In genomic region chr22:20639750-20640149, GRCh38 we compare ENCODE assay signal across 36 cellular contexts.
"Had no signal": no experiment of that assay in that cellular context is flagged by ENCODE, and none has a peak within 500 bp of the region (broad histone marks: within the 10 kb centered on the region; RNA-seq: fewer than 3 reads in every experiment).

No MANE protein-coding gene starts in this region.

- H3K9me3 Mint-ChIP-seq: activated CD8-positive, alpha-beta T cell treated with anti-CD3 and anti-CD28 coated beads for 36 hours; activated naive CD4-positive, alpha-beta T cell treated with anti-CD3 and anti-CD28 coated beads for 36 hours; activated naive CD4-positive, alpha-beta T cell treated with anti-CD3 and anti-CD28 coated beads, Interleukin-2, amount 50 U/mL, for 72 hours; activated T-helper 1 cell treated with anti-CD3 and anti-CD28 coated beads, Interleukin-12 subunit alpha, Interleukin-12 subunit beta, Interleukin-2, Interleukin-4 antibody, amounts not matched to agents 30 ng/mL and 10 ng/mL and 1 ng/mL, durations not matched to agents 14 hours and 24 hours and 36 hours; activated T-helper 17 cell treated with anti-CD3 and anti-CD28 coated beads, Interleukin-2, amount 50 U/mL, for 72 hours had no signal

- DNase-seq: activated CD4-positive, alpha-beta T cell treated with anti-CD3 and anti-CD28 coated beads for 1 hour; activated CD4-positive, alpha-beta T cell treated with anti-CD3 and anti-CD28 coated beads for 36 hours; activated CD4-positive, alpha-beta T cell treated with anti-CD3 and anti-CD28 coated beads for 48 hours; activated CD4-positive, alpha-beta T cell treated with anti-CD3 and anti-CD28 coated beads, Interleukin-2, amount 10 ng/mL, durations not matched to agents 7 days and 5 days; activated CD4-positive, alpha-beta T cell treated with anti-CD3 and anti-CD28 coated beads, Interleukin-2, amount 50 U/mL, for 48 hours; activated CD4-positive, CD25-positive, alpha-beta regulatory T cell; activated CD8-positive, alpha-beta memory T cell treated with anti-CD3 and anti-CD28 coated beads, Interleukin-2, amount 50 U/mL, for 4 hours; activated CD8-positive, alpha-beta T cell treated with anti-CD3 and anti-CD28 coated beads for 36 hours; activated gamma-delta T cell treated with Interleukin-2 at 50 U/mL for 16 hours; activated naive CD4-positive, alpha-beta T cell; activated naive CD4-positive, alpha-beta T cell treated with anti-CD3 and anti-CD28 coated beads for 36 hours; activated naive CD4-positive, alpha-beta T cell treated with anti-CD3 and anti-CD28 coated beads, Interleukin-2, amount 50 U/mL, for 16 hours; activated naive CD8-positive, alpha-beta T cell treated with anti-CD3 and anti-CD28 coated beads for 36 hours; activated T-cell treated with anti-CD3 and anti-CD28 coated beads for 4 hours; activated T-cell treated with anti-CD3 and anti-CD28 coated beads, Interleukin-2, amount 50 U/mL, for 1 hour; activated T-cell treated with anti-CD3 and anti-CD28 coated beads, Interleukin-2, amount 50 U/mL, for 4 hours; activated T-cell treated with anti-CD3 and anti-CD28 coated beads, Interleukin-2, amount 50 U/mL, for 72 hours; amniotic stem cell; aorta; body of pancreas; brain microvascular endothelial cell; central memory CD4-positive, alpha-beta T cell; T-helper 2 cell; T-helper 9 cell had no signal

- H3K9me3 ChIP-seq: adrenal gland, body of pancreas, breast epithelium had no signal

- H3K4me3 ChIP-seq: adrenal gland, body of pancreas, breast epithelium had no signal

- H3K4me1 ChIP-seq: adrenal gland, breast epithelium had no signal

- H3K36me3 Mint-ChIP-seq: activated naive CD4-positive, alpha-beta T cell treated with anti-CD3 and anti-CD28 coated beads, Interleukin-2, amount 50 U/mL, for 72 hours; activated naive CD8-positive, alpha-beta T cell treated with anti-CD3 and anti-CD28 coated beads for 36 hours had no signal

- H3K27ac ChIP-seq: adrenal gland, body of pancreas, brain microvascular endothelial cell, breast epithelium, VCaP had no signal

- FAIRE-seq: astrocyte, colon, TTC549 had no signal

- H3K4me3 Mint-ChIP-seq: activated CD4-positive, alpha-beta T cell treated with anti-CD3 and anti-CD28 coated beads for 36 hours; activated CD4-positive, alpha-beta T cell treated with anti-CD3 and anti-CD28 coated beads, Interleukin-2, amount 10 ng/mL, durations not matched to agents 7 days and 5 days; activated CD8-positive, alpha-beta T cell treated with anti-CD3 and anti-CD28 coated beads for 36 hours; activated naive CD4-positive, alpha-beta T cell treated with anti-CD3 and anti-CD28 coated beads for 36 hours; activated naive CD8-positive, alpha-beta T cell treated with anti-CD3 and anti-CD28 coated beads for 36 hours; activated T-cell treated with anti-CD3 and anti-CD28 coated beads, Interleukin-2, amount 50 U/mL, for 4 hours; activated T-cell treated with anti-CD3 and anti-CD28 coated beads, Interleukin-2, amount 50 U/mL, for 72 hours; activated T-helper 1 cell treated with anti-CD3 and anti-CD28 coated beads, Interleukin-12 subunit alpha, Interleukin-12 subunit beta, Interleukin-2, Interleukin-4 antibody, amounts not matched to agents 30 ng/mL and 10 ng/mL and 1 ng/mL, durations not matched to agents 14 hours and 24 hours and 36 hours; activated T-helper 17 cell treated with anti-CD3 and anti-CD28 coated beads, Interleukin-2, amount 50 U/mL, for 72 hours; T-helper 1 cell treated with Interleukin-12 subunit alpha and Interleukin-12 subunit beta and Interleukin-4 antibody, amounts not matched to agents 30 μg/mL and 1 μg/mL, for 36 hours; T-helper 2 cell treated with Interferon-gamma antibody and Interleukin-4, amounts not matched to agents 5 μg/mL and 100 μg/mL, for 36 hours had no signal

- H3K27me3 Mint-ChIP-seq: activated CD8-positive, alpha-beta T cell treated with anti-CD3 and anti-CD28 coated beads for 36 hours; activated naive CD8-positive, alpha-beta T cell treated with anti-CD3 and anti-CD28 coated beads for 36 hours had no signal

- H3K27me3 ChIP-seq: adrenal gland, body of pancreas had no signal

- H3K36me3 ChIP-seq: adrenal gland, brain microvascular endothelial cell, breast epithelium had no signal

- H3K4me1 Mint-ChIP-seq: activated CD4-positive, alpha-beta T cell treated with anti-CD3 and anti-CD28 coated beads for 36 hours; activated naive CD8-positive, alpha-beta T cell treated with anti-CD3 and anti-CD28 coated beads for 36 hours; activated T-helper 17 cell treated with anti-CD3 and anti-CD28 coated beads, Interleukin-2, amount 50 U/mL, for 72 hours had no signal

- H3K27ac Mint-ChIP-seq: activated CD4-positive, alpha-beta T cell treated with anti-CD3 and anti-CD28 coated beads for 36 hours; activated CD4-positive, alpha-beta T cell treated with anti-CD3 and anti-CD28 coated beads, Interleukin-2, amount 10 ng/mL, durations not matched to agents 7 days and 5 days; activated CD8-positive, alpha-beta T cell treated with anti-CD3 and anti-CD28 coated beads for 36 hours; activated naive CD4-positive, alpha-beta T cell treated with anti-CD3 and anti-CD28 coated beads for 36 hours; activated naive CD4-positive, alpha-beta T cell treated with anti-CD3 and anti-CD28 coated beads, Interleukin-2, amount 50 U/mL, for 72 hours; activated naive CD8-positive, alpha-beta T cell treated with anti-CD3 and anti-CD28 coated beads for 36 hours; activated T-cell treated with anti-CD3 and anti-CD28 coated beads, Interleukin-2, amount 50 U/mL, for 72 hours; activated T-helper 1 cell treated with anti-CD3 and anti-CD28 coated beads, Interleukin-12 subunit alpha, Interleukin-12 subunit beta, Interleukin-2, Interleukin-4 antibody, amounts not matched to agents 30 ng/mL and 10 ng/mL and 1 ng/mL, durations not matched to agents 14 hours and 24 hours and 36 hours; activated T-helper 17 cell treated with anti-CD3 and anti-CD28 coated beads, Interleukin-2, amount 50 U/mL, for 72 hours; T-helper 1 cell treated with Interleukin-12 subunit alpha and Interleukin-12 subunit beta and Interleukin-4 antibody, amounts not matched to agents 30 μg/mL and 1 μg/mL, for 36 hours; T-helper 2 cell treated with Interferon-gamma antibody and Interleukin-4, amounts not matched to agents 5 μg/mL and 100 μg/mL, for 36 hours had no signal

- ATAC-seq: activated CD4-positive, alpha-beta T cell treated with anti-CD3 and anti-CD28 coated beads for 36 hours; activated CD4-positive, CD25-positive, alpha-beta regulatory T cell treated with anti-CD3 and anti-CD28 coated beads, Interleukin-2, amount 50 U/mL, for 24 hours; activated CD8-positive, alpha-beta T cell treated with anti-CD3 and anti-CD28 coated beads for 36 hours; activated naive CD4-positive, alpha-beta T cell treated with anti-CD3 and anti-CD28 coated beads, Interleukin-2, amount 50 U/mL, for 72 hours; activated T-cell treated with anti-CD3 and anti-CD28 coated beads, Interleukin-2, amount 50 U/mL, for 4 hours; activated T-cell treated with anti-CD3 and anti-CD28 coated beads, Interleukin-2, amount 50 U/mL, for 72 hours; activated T-helper 17 cell treated with anti-CD3 and anti-CD28 coated beads, Interleukin-2, amount 50 U/mL, for 72 hours; body of pancreas had no signal
